15 cellular contexts compared by ENCODE assay signal in genomic region chr10:97796651-97797050, GRCh38. TPM values are rescaled to one million over a fixed set of nuclear protein-coding genes. Genes with fewer than 3 reads are reported as not detected.
A peak's percentile ranks its signal among the peaks of the same experiment; 100 is the strongest.
DNase-seq lines count a peak whose midpoint lies in the region; TF ChIP-seq lines count a peak whose summit lies in the region.
"Had no signal": no experiment of that assay in that cellular context is flagged by ENCODE, and none has a peak within 500 bp of the region (broad histone marks: within the 10 kb centered on the region; RNA-seq: fewer than 3 reads in every experiment).

No MANE protein-coding gene starts in this region.

- H3K4me3 Mint-ChIP-seq in activated naive CD8-positive, alpha-beta T cell, result peak overlapping the region; percentile 48

- POLR2A ChIA-PET in GM10248 (lab: Yijun Ruan, JAX), result no interaction called here

- CTCF ChIA-PET in GM10248 (lab: Yijun Ruan, JAX), result interaction anchor here (1.2 to 1.4 kb wide), 2 partner anchors 232 to 245 kb away, joined by 4 read pairs; no protein-coding TSS in a partner anchor

- peaks cover 4% of the 10 kb centered on the region for H3K9me3 Mint-ChIP-seq in activated naive CD8-positive, alpha-beta T cell (ENCODE audit: low read depth)

- peak overlapping the region; percentile 90 for H3K27ac Mint-ChIP-seq in activated naive CD8-positive, alpha-beta T cell

- peaks cover 36% of the 10 kb centered on the region for H3K4me1 Mint-ChIP-seq in activated naive CD8-positive, alpha-beta T cell (ENCODE audit: low read depth)

- peaks cover 2% of the 10 kb centered on the region for H3K36me3 Mint-ChIP-seq in activated naive CD8-positive, alpha-beta T cell

- DNase-seq in activated CD4-positive, alpha-beta T cell treated with anti-CD3 and anti-CD28 coated beads for 48 hours, result peak; percentile 14
- DNase-seq in activated CD4-positive, alpha-beta T cell treated with anti-CD3 and anti-CD28 coated beads for 1 hour, result no peak
- DNase-seq in RKO (ENCODE audit: low spot score) (peak; percentile 24), renal cortical epithelial cell (ENCODE audit: low read depth) (peak; percentile 19), GM10248 (ENCODE audit: extremely low spot score) (no peak), NCI-H748 treated with DMSO at 0.1 percent for 48 hours (lab: John Stamatoyannopoulos, UW) (no peak), NCI-H345 treated with DMSO at 0.1 percent for 48 hours (lab: John Stamatoyannopoulos, UW; ENCODE audit: unreplicated experiment) (no peak)
- DNase-seq: DMS153, hippocampal formation, left ventricle myocardium superior, NCI-H2171 treated with DMSO at 0.1 percent for 48 hours, PC-3 had no signal

- H3K27me3 Mint-ChIP-seq in activated naive CD8-positive, alpha-beta T cell, result no peaks in the 10 kb centered on the region

- no peak for TF ChIP-seq CTCF in GM10248 (IDR thresholded peaks at IDR 0.05; ENCODE audit: control extremely low read depth, extremely low read depth, low read depth, missing control alignments)

RNA-seq across cellular contexts. Expression of gene SFRP5, which starts 24.9 kb away (rescaled TPM):
- 0.17 and 0.60 TPM in 2 replicates for total RNA-seq in renal cortical epithelial cell
- total RNA-seq: MCF 10A, PC-3 had no signal

RNA-seq across cellular contexts. Expression of gene GOLGA7B, which starts 53.0 kb away (rescaled TPM):
- total RNA-seq in renal cortical epithelial cell, result 0.05 and 0.35 TPM in 2 replicates
- total RNA-seq: left ventricle myocardium superior, MCF 10A, skeletal muscle tissue had no signal

RNA-seq across cellular contexts. Expression of gene ZFYVE27, which starts 59.7 kb away (rescaled TPM):
- total RNA-seq in renal cortical epithelial cell, result 34.9 and 37.5 TPM in 2 replicates

Comparison
In these comparisons a context has a peak if more than half of its experiments do, and no peak if none do; other contexts are left out.
1. DNase-seq: peak in activated CD4-positive, alpha-beta T cell treated with anti-CD3 and anti-CD28 coated beads for 48 hours (single experiment), RKO (single experiment) and renal cortical epithelial cell (single experiment); none in activated CD4-positive, alpha-beta T cell treated with anti-CD3 and anti-CD28 coated beads for 1 hour (single experiment), GM10248 (single experiment), NCI-H748 treated with DMSO at 0.1 percent for 48 hours (single experiment) and NCI-H345 treated with DMSO at 0.1 percent for 48 hours (single experiment).